ENCODE assay signal across 30 cellular contexts in genomic region chr7:22417841-22418240, GRCh38.
"Had no signal": no experiment of that assay in that cellular context is flagged by ENCODE, and none has a peak within 500 bp of the region (broad histone marks: within the 10 kb centered on the region; RNA-seq: fewer than 3 reads in every experiment).

No MANE protein-coding gene starts in this region.

- FAIRE-seq: astrocyte, bronchial epithelial cell, TTC549 had no signal

- H3K4me3 ChIP-seq: coronary artery, gastrocnemius medialis, heart left ventricle had no signal

- H3K27ac ChIP-seq: brain microvascular endothelial cell, coronary artery, foreskin keratinocyte, gastrocnemius medialis, heart left ventricle, VCaP had no signal

- DNase-seq: activated CD4-positive, alpha-beta memory T cell treated with anti-CD3 and anti-CD28 coated beads, Interleukin-2, amount 10 ng/mL, durations not matched to agents 7 days and 5 days; activated CD4-positive, alpha-beta T cell treated with anti-CD3 and anti-CD28 coated beads for 1 hour; activated CD4-positive, alpha-beta T cell treated with anti-CD3 and anti-CD28 coated beads for 4 hours; activated CD4-positive, alpha-beta T cell treated with anti-CD3 and anti-CD28 coated beads, Interleukin-2, amount 10 ng/mL, durations not matched to agents 7 days and 5 days; activated CD4-positive, alpha-beta T cell treated with anti-CD3 and anti-CD28 coated beads, Interleukin-2, amount 50 U/mL, for 4 hours; activated CD8-positive, alpha-beta memory T cell treated with anti-CD3 and anti-CD28 coated beads, Interleukin-2, amount 50 U/mL, for 48 hours; activated effector memory CD4-positive, alpha-beta T cell treated with Interleukin-2 at 50 U/mL for 16 hours; activated gamma-delta T cell treated with Interleukin-2 at 50 U/mL for 16 hours; activated naive CD4-positive, alpha-beta T cell treated with anti-CD3 and anti-CD28 coated beads, Interleukin-2, amount 50 U/mL, for 16 hours; activated naive CD4-positive, alpha-beta T cell treated with Interleukin-2 at 50 U/mL for 16 hours; activated T-cell treated with anti-CD3 and anti-CD28 coated beads for 4 hours; activated T-cell treated with anti-CD3 and anti-CD28 coated beads, Interleukin-2, amount 50 U/mL, for 24 hours; activated T-cell treated with anti-CD3 and anti-CD28 coated beads, Interleukin-2, amount 50 U/mL, for 72 hours; amniotic stem cell; anterior cingulate cortex; brain microvascular endothelial cell; effector CD4-positive, alpha-beta T cell; effector memory CD8-positive, alpha-beta T cell; foreskin keratinocyte; gastrocnemius medialis; glutamatergic neuron; heart left ventricle; T-helper 2 cell had no signal

- H3K27me3 ChIP-seq: brain microvascular endothelial cell, foreskin keratinocyte, gastrocnemius medialis, heart left ventricle had no signal

- ATAC-seq: activated T-cell treated with anti-CD3 and anti-CD28 coated beads, Interleukin-2, amount 50 U/mL, for 72 hours; effector memory CD8-positive, alpha-beta T cell; esophagus mucosa; foreskin keratinocyte; heart left ventricle; WTC11 had no signal

- H3K4me1 ChIP-seq: foreskin keratinocyte, heart left ventricle had no signal

- H3K9me3 ChIP-seq: gastrocnemius medialis, heart left ventricle had no signal

- H3K36me3 ChIP-seq: brain microvascular endothelial cell, gastrocnemius medialis, heart left ventricle had no signal
